Comparison of ENCODE assay signal across 8 cellular contexts in the genomic region with DNA sequence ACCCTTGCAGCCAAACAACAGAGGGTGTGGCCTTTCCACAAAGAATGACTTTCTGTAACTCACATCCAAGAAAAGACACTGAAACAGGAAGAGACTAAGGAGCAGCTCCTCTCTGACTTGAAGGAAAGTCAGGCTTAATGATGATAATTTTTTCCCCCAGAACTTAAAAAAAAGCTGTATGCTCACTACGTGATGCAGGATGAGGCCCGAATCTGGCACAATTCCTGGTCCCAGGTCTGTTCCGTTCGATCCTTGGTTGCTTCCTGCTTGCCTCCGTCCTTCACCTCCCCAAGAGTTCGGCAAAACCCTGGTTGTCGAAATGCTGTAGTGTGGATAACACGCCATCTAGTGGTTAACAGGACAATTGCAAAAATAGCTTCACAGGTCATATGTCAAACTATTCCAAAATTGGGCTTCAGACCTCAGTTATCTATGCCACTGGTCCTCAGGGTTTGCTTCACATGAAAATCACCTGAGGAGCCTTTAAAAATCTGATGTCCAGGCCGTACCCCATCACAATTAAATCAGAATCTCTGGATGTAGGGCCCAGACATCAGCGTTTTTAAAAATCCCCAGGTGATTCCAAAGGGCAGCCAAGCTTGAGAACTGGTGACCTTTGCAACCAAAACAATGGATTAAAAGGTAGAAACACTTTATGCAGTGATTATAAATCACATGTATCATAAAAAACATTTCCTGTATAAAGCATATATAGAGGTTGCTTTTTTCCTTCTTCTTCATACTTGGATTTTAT. TPM values are rescaled to one million over a fixed set of nuclear protein-coding genes. Genes with fewer than 3 reads are reported as not detected.
DNase-seq lines count a peak whose midpoint lies in the region; ATAC-seq and TF ChIP-seq lines count a peak whose summit lies in the region.

No MANE protein-coding gene starts in this region.

- intact Hi-C loops in activated T-helper 1 cell treated with anti-CD3 and anti-CD28 coated beads, Interleukin-12 subunit alpha, Interleukin-12 subunit beta, Interleukin-2, Interleukin-4 antibody, amounts not matched to agents 30 ng/mL and 10 ng/mL and 1 ng/mL, durations not matched to agents 14 hours and 24 hours and 36 hours (cut with micrococcal nuclease), result loop anchor here (1.0 to 5.0 kb wide), 6 partner anchors 17 to 634 kb away; a partner anchor contains a TSS

- WGBS in urinary bladder, result 8% methylated on average over 10 of the region's 10 CpGs

- H3K4me3 ChIP-seq in HUES6 (ENCODE audit: low read depth, low read length) (peak overlapping the region; percentile 25), NT2/D1 (ENCODE audit: insufficient read length, low read depth) (no peak overlapping the region), fibroblast of villous mesenchyme (ENCODE audit: low read depth, low read length) (peak overlapping the region; percentile 43), urinary bladder (ENCODE audit: low read depth, low read length) (peak overlapping the region; percentile 10)

- peak; percentile 87 for TF ChIP-seq CTCF in fibroblast of villous mesenchyme (IDR thresholded peaks at IDR 0.05; ENCODE audit: insufficient read depth, low read depth, low read length)
- TF ChIP-seq CTCF in neural crest cell (conservative IDR thresholded peaks at IDR 0.05), result peak; percentile 89

- H3K36me3 ChIP-seq in HUES6 (ENCODE audit: control insufficient read depth, insufficient read depth, low read length) (no peaks in the 10 kb centered on the region), NT2/D1 (ENCODE audit: insufficient read depth, insufficient read length, low read length) (no peaks in the 10 kb centered on the region), urinary bladder (ENCODE audit: insufficient read depth) (no peaks in the 10 kb centered on the region)

- no peaks in the 10 kb centered on the region for H3K36me3 Mint-ChIP-seq in activated T-helper 1 cell treated with anti-CD3 and anti-CD28 coated beads, Interleukin-12 subunit alpha, Interleukin-12 subunit beta, Interleukin-2, Interleukin-4 antibody, amounts not matched to agents 30 ng/mL and 10 ng/mL and 1 ng/mL, durations not matched to agents 14 hours and 24 hours and 36 hours (ENCODE audit: low read depth)
- no peaks in the 10 kb centered on the region for H3K36me3 Mint-ChIP-seq in neural crest cell (ENCODE audit: low read depth)

- peaks cover 7% of the 10 kb centered on the region for H3K4me1 Mint-ChIP-seq in activated T-helper 1 cell treated with anti-CD3 and anti-CD28 coated beads, Interleukin-12 subunit alpha, Interleukin-12 subunit beta, Interleukin-2, Interleukin-4 antibody, amounts not matched to agents 30 ng/mL and 10 ng/mL and 1 ng/mL, durations not matched to agents 14 hours and 24 hours and 36 hours (ENCODE audit: low read depth)
- peaks cover 9% of the 10 kb centered on the region for H3K4me1 Mint-ChIP-seq in neural crest cell

- H3K27me3 ChIP-seq in HUES6 (ENCODE audit: control insufficient read depth, insufficient read depth, low read length) (no peaks in the 10 kb centered on the region), NT2/D1 (ENCODE audit: insufficient read depth, insufficient read length) (no peaks in the 10 kb centered on the region)

- peak; percentile 96 for ATAC-seq in GM21528 (IDR thresholded peaks at IDR 0.05; ENCODE audit: low FRiP score, unreplicated experiment)

- peak overlapping the region; percentile 77 for H3K4me3 Mint-ChIP-seq in activated T-helper 1 cell treated with anti-CD3 and anti-CD28 coated beads, Interleukin-12 subunit alpha, Interleukin-12 subunit beta, Interleukin-2, Interleukin-4 antibody, amounts not matched to agents 30 ng/mL and 10 ng/mL and 1 ng/mL, durations not matched to agents 14 hours and 24 hours and 36 hours
- peak overlapping the region; percentile 73 for H3K4me3 Mint-ChIP-seq in neural crest cell

- peaks cover 7% of the 10 kb centered on the region for H3K4me1 ChIP-seq in HUES6 (ENCODE audit: control insufficient read depth, insufficient read depth, low read length)
- no peaks in the 10 kb centered on the region for H3K4me1 ChIP-seq in NT2/D1 (ENCODE audit: insufficient read depth, insufficient read length)
- H3K4me1 ChIP-seq in urinary bladder (ENCODE audit: insufficient read depth), result no peaks in the 10 kb centered on the region

- DNase-seq in EH (ENCODE audit: low read depth) (peak; percentile 86), NT2/D1 (ENCODE audit: low read depth, low spot score) (no peak), fibroblast of villous mesenchyme (ENCODE audit: low read depth) (peak; percentile 79), neural crest cell (ENCODE audit: low read depth, low spot score) (peak; percentile 41)
- peak; percentile 31 for DNase-seq in activated T-helper 1 cell treated with anti-CD3 and anti-CD28 coated beads, Interleukin-12 subunit alpha, Interleukin-12 subunit beta, Interleukin-2, Interleukin-4 antibody, amounts not matched to agents 30 ng/mL and 10 ng/mL and 1 ng/mL, durations not matched to agents 14 hours and 24 hours and 36 hours (ENCODE audit: low spot score)

- no peaks in the 10 kb centered on the region for H3K9me3 Mint-ChIP-seq in activated T-helper 1 cell treated with anti-CD3 and anti-CD28 coated beads, Interleukin-12 subunit alpha, Interleukin-12 subunit beta, Interleukin-2, Interleukin-4 antibody, amounts not matched to agents 30 ng/mL and 10 ng/mL and 1 ng/mL, durations not matched to agents 14 hours and 24 hours and 36 hours
- no peaks in the 10 kb centered on the region for H3K9me3 Mint-ChIP-seq in neural crest cell

- H3K9me3 ChIP-seq in HUES6 (ENCODE audit: control insufficient read depth, insufficient read depth, low read depth, low read length) (no peaks in the 10 kb centered on the region), NT2/D1 (ENCODE audit: insufficient read depth, low read length) (no peaks in the 10 kb centered on the region)

- H3K9ac ChIP-seq in HUES6 (ENCODE audit: low read length), result no peak overlapping the region
- peak overlapping the region; percentile 12 for H3K9ac ChIP-seq in NT2/D1 (ENCODE audit: insufficient read length, low read depth)

- H3K27ac ChIP-seq in HUES6 (ENCODE audit: low read depth, low read length) (no peak overlapping the region), urinary bladder (ENCODE audit: low read depth) (no peak overlapping the region)

- H3K27ac Mint-ChIP-seq in activated T-helper 1 cell treated with anti-CD3 and anti-CD28 coated beads, Interleukin-12 subunit alpha, Interleukin-12 subunit beta, Interleukin-2, Interleukin-4 antibody, amounts not matched to agents 30 ng/mL and 10 ng/mL and 1 ng/mL, durations not matched to agents 14 hours and 24 hours and 36 hours, result no peak overlapping the region
- peak overlapping the region; percentile 83 for H3K27ac Mint-ChIP-seq in neural crest cell (ENCODE audit: unreplicated experiment)

- peaks cover 11% of the 10 kb centered on the region for H3K27me3 Mint-ChIP-seq in activated T-helper 1 cell treated with anti-CD3 and anti-CD28 coated beads, Interleukin-12 subunit alpha, Interleukin-12 subunit beta, Interleukin-2, Interleukin-4 antibody, amounts not matched to agents 30 ng/mL and 10 ng/mL and 1 ng/mL, durations not matched to agents 14 hours and 24 hours and 36 hours (ENCODE audit: insufficient read depth)
- peaks cover under 1% of the 10 kb centered on the region for H3K27me3 Mint-ChIP-seq in neural crest cell (ENCODE audit: low read depth)

RNA-seq across cellular contexts. Expression of a gene that starts 28.1 kb away (rescaled TPM):
- 2.0 and 2.2 TPM in 2 replicates for total RNA-seq in activated T-helper 1 cell treated with anti-CD3 and anti-CD28 coated beads, Interleukin-12 subunit alpha, Interleukin-12 subunit beta, Interleukin-2, Interleukin-4 antibody, amounts not matched to agents 30 ng/mL and 10 ng/mL and 1 ng/mL, durations not matched to agents 14 hours and 24 hours and 36 hours
- 5.6 and 8.4 TPM in 2 replicates for total RNA-seq in fibroblast of villous mesenchyme
- 3.1 and 3.5 TPM in 2 replicates for total RNA-seq in neural crest cell
- 228 TPM for total RNA-seq in urinary bladder
- polyA plus RNA-seq in urinary bladder, result 898 TPM

Comparison
In these comparisons a context has a peak if more than half of its experiments do, and no peak if none do; other contexts are left out.
1. RNA of a gene that starts 28.1 kb away (total RNA-seq): 228 TPM in urinary bladder (single experiment); 5.6 to 8.4 TPM in fibroblast of villous mesenchyme, 3.1 to 3.5 TPM in neural crest cell and 2.0 to 2.2 TPM in activated T-helper 1 cell treated with anti-CD3 and anti-CD28 coated beads, Interleukin-12 subunit alpha, Interleukin-12 subunit beta, Interleukin-2, Interleukin-4 antibody, amounts not matched to agents 30 ng/mL and 10 ng/mL and 1 ng/mL, durations not matched to agents 14 hours and 24 hours and 36 hours; every median in the first group is over 10 times any median in the second.